ENCODE assay signal across 1 cellular context in genomic region chr10:112261281-112261822, GRCh38.
TF ChIP-seq lines count a peak whose summit lies in the region.

No MANE protein-coding gene starts in this region.

TF ChIP-seq in K562, 482 proteins besides CTCF, POLR2A, EP300 and RAD21 (continued from another document):
- TF ChIP-seq ZBTB40 (IDR thresholded peaks at IDR 0.05) (no peak), ZBTB40 (CRISPR knock-in tag; IDR thresholded peaks at IDR 0.05) (no peak), NFE2 (IDR thresholded peaks at IDR 0.05; ENCODE audit: low read depth) (peak; percentile 83), ZNF143 (CRISPR knock-in tag; IDR thresholded peaks at IDR 0.05) (no peak), TAF9B (IDR thresholded peaks at IDR 0.05; ENCODE audit: partially characterized antibody) (no peak), ELK1 (CRISPR knock-in tag; IDR thresholded peaks at IDR 0.05) (no peak), DDX20 (tag; IDR thresholded peaks at IDR 0.05; ENCODE audit: low read depth) (no peak), MAFF (IDR thresholded peaks at IDR 0.05; ENCODE audit: low read length) (peak; percentile 47; the same call in 1 of the 2 replicates), PURB (CRISPR knock-in tag; IDR thresholded peaks at IDR 0.05; ENCODE audit: low read depth) (no peak), MGA (IDR thresholded peaks at IDR 0.05) (peak; percentile 37), C11orf30 (IDR thresholded peaks at IDR 0.05; ENCODE audit: low read depth) (peak; percentile 67), ZNF316 (IDR thresholded peaks at IDR 0.05) (peak; percentile 69), ARID2 (IDR thresholded peaks at IDR 0.05) (no peak), ZNF707 (CRISPR knock-in tag; conservative IDR thresholded peaks at IDR 0.05) (no peak), MAFK (IDR thresholded peaks at IDR 0.05; ENCODE audit: low read length) (peak; percentile 26; the same call in 1 of the 2 replicates), ZNF311 (CRISPR knock-in tag; IDR thresholded peaks at IDR 0.05) (no peak), MAFG (tag; conservative IDR thresholded peaks at IDR 0.05) (peak; percentile 88), ZNF224 (CRISPR knock-in tag; IDR thresholded peaks at IDR 0.05) (no peak)
